34 cellular contexts compared by ENCODE assay signal in genomic region chr10:97030894-97031293, GRCh38.
"Had no signal": no experiment of that assay in that cellular context is flagged by ENCODE, and none has a peak within 500 bp of the region (broad histone marks: within the 10 kb centered on the region; RNA-seq: fewer than 3 reads in every experiment).

No MANE protein-coding gene starts in this region.

- H3K4me1 Mint-ChIP-seq: activated CD4-positive, alpha-beta T cell treated with anti-CD3 and anti-CD28 coated beads, Interleukin-2, amount 10 ng/mL, durations not matched to agents 24 days and 14 days; activated naive CD4-positive, alpha-beta T cell treated with anti-CD3 and anti-CD28 coated beads, Interleukin-2, amount 50 U/mL, for 24 hours; activated naive CD8-positive, alpha-beta T cell treated with anti-CD3 and anti-CD28 coated beads, Interleukin-2, amount 10 ng/mL, durations not matched to agents 7 days and 5 days; central memory CD8-positive, alpha-beta T cell had no signal

- H3K4me3 Mint-ChIP-seq: activated CD4-positive, alpha-beta T cell treated with anti-CD3 and anti-CD28 coated beads, Interleukin-2, amount 10 ng/mL, durations not matched to agents 24 days and 14 days; activated CD8-positive, alpha-beta T cell treated with anti-CD3 and anti-CD28 coated beads for 36 hours; activated naive CD4-positive, alpha-beta T cell treated with anti-CD3 and anti-CD28 coated beads, Interleukin-2, amount 50 U/mL, for 24 hours; activated naive CD8-positive, alpha-beta T cell treated with anti-CD3 and anti-CD28 coated beads, Interleukin-2, amount 10 ng/mL, durations not matched to agents 7 days and 5 days; activated T-cell treated with anti-CD3 and anti-CD28 coated beads, Interleukin-2, amount 50 U/mL, for 72 hours; central memory CD8-positive, alpha-beta T cell had no signal

- DNase-seq: activated CD4-positive, alpha-beta T cell treated with anti-CD3 and anti-CD28 coated beads, Interleukin-2, amount 10 ng/mL, durations not matched to agents 24 days and 14 days; activated CD4-positive, alpha-beta T cell treated with anti-CD3 and anti-CD28 coated beads, Interleukin-2, amount 50 U/mL, for 4 hours; activated CD8-positive, alpha-beta T cell treated with anti-CD3 and anti-CD28 coated beads for 36 hours; activated gamma-delta T cell; activated naive CD4-positive, alpha-beta T cell treated with Interleukin-2 at 50 U/mL for 16 hours; activated naive CD8-positive, alpha-beta T cell treated with anti-CD3 and anti-CD28 coated beads, Interleukin-2, amount 10 ng/mL, durations not matched to agents 7 days and 5 days; activated T-cell treated with anti-CD3 and anti-CD28 coated beads, Interleukin-2, amount 50 U/mL, for 1 hour; activated T-cell treated with anti-CD3 and anti-CD28 coated beads, Interleukin-2, amount 50 U/mL, for 72 hours; amygdala; NCI-H1092 treated with DMSO at 0.1 percent for 48 hours; NCI-H1417; NCI-H146; NCI-H187; NCI-H2029 treated with DMSO at 0.1 percent for 48 hours; NCI-H2107; NCI-H2171; NCI-H510A; NCI-H526; NCI-H748 treated with DMSO at 0.1 percent for 48 hours; NK-92 treated with Interleukin-12 subunit alpha and Interleukin-12 subunit beta, amount 100 ng/mL, for 24 hours; PC-3; SIG-M5; SW 1271; T-helper 1 cell; T-helper 2 cell; T-helper 9 cell; WERI-Rb-1 had no signal

- H3K27ac Mint-ChIP-seq: activated CD4-positive, alpha-beta T cell treated with anti-CD3 and anti-CD28 coated beads, Interleukin-2, amount 10 ng/mL, durations not matched to agents 24 days and 14 days; activated CD8-positive, alpha-beta T cell treated with anti-CD3 and anti-CD28 coated beads for 36 hours; activated naive CD4-positive, alpha-beta T cell treated with anti-CD3 and anti-CD28 coated beads, Interleukin-2, amount 50 U/mL, for 24 hours; activated naive CD8-positive, alpha-beta T cell treated with anti-CD3 and anti-CD28 coated beads, Interleukin-2, amount 10 ng/mL, durations not matched to agents 7 days and 5 days; activated T-cell treated with anti-CD3 and anti-CD28 coated beads, Interleukin-2, amount 50 U/mL, for 72 hours; activated T-helper 2 cell treated with anti-CD3 and anti-CD28 coated beads, Interferon-gamma antibody, Interleukin-2, Interleukin-4, amounts not matched to agents 10 μg/mL and 5 μg/mL and 100 μg/mL, durations not matched to agents 14 hours and 24 hours and 36 hours had no signal

- H3K4me3 ChIP-seq: ascending aorta, cardiac muscle cell had no signal

- H3K4me1 ChIP-seq: ascending aorta had no signal

- H3K9ac ChIP-seq: KMS-11 had no signal

- H3K4me2 ChIP-seq: KMS-11 had no signal

- H3K36me3 ChIP-seq: ascending aorta, cardiac muscle cell, WERI-Rb-1 had no signal

- ATAC-seq: activated CD8-positive, alpha-beta T cell treated with anti-CD3 and anti-CD28 coated beads for 36 hours; activated T-cell treated with anti-CD3 and anti-CD28 coated beads, Interleukin-2, amount 50 U/mL, for 72 hours; PC-3 had no signal

- H3K27me3 ChIP-seq: ascending aorta, cardiac muscle cell had no signal

- H3K9me3 ChIP-seq: ascending aorta had no signal

- H3K27ac ChIP-seq: ascending aorta, cardiac muscle cell, KMS-11, RWPE1, WERI-Rb-1 had no signal

- H3K9me3 Mint-ChIP-seq: activated CD4-positive, alpha-beta T cell treated with anti-CD3 and anti-CD28 coated beads, Interleukin-2, amount 10 ng/mL, durations not matched to agents 24 days and 14 days; activated CD8-positive, alpha-beta T cell treated with anti-CD3 and anti-CD28 coated beads for 36 hours; activated naive CD4-positive, alpha-beta T cell treated with anti-CD3 and anti-CD28 coated beads, Interleukin-2, amount 50 U/mL, for 24 hours; activated naive CD8-positive, alpha-beta T cell treated with anti-CD3 and anti-CD28 coated beads, Interleukin-2, amount 10 ng/mL, durations not matched to agents 7 days and 5 days; activated T-cell treated with anti-CD3 and anti-CD28 coated beads, Interleukin-2, amount 50 U/mL, for 72 hours; activated T-helper 2 cell treated with anti-CD3 and anti-CD28 coated beads, Interferon-gamma antibody, Interleukin-2, Interleukin-4, amounts not matched to agents 10 μg/mL and 5 μg/mL and 100 μg/mL, durations not matched to agents 14 hours and 24 hours and 36 hours; central memory CD8-positive, alpha-beta T cell had no signal

- H3K36me3 Mint-ChIP-seq: activated naive CD4-positive, alpha-beta T cell treated with anti-CD3 and anti-CD28 coated beads, Interleukin-2, amount 50 U/mL, for 24 hours; activated naive CD8-positive, alpha-beta T cell treated with anti-CD3 and anti-CD28 coated beads, Interleukin-2, amount 10 ng/mL, durations not matched to agents 7 days and 5 days had no signal
